In the genomic region with DNA sequence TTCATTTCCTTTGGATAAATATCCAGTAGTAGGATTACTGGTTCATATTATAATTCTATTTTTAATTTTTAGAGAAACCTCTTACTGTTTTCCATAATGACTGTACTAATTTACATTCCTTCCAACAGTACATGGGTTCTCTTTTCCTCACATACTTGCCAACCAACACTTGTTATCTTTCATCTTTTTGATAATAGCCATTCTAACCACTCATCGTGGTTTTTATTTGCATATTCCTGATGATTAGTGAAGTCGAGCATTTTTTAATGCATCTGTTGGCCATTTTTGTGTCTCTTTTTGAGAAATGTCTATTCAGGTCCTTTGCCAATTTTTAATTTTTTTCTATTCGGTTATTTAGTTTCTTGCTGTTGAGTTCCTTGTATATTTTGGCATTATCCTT, we compare ENCODE assay signal across 27 cellular contexts.
"Had no signal": no experiment of that assay in that cellular context is flagged by ENCODE, and none has a peak within 500 bp of the region (broad histone marks: within the 10 kb centered on the region; RNA-seq: fewer than 3 reads in every experiment).

No MANE protein-coding gene starts in this region.

- H3K4me3 ChIP-seq: dorsolateral prefrontal cortex, gastroesophageal sphincter, heart left ventricle, hepatocyte, pancreas, right lobe of liver, suprapubic skin, thyroid gland, vagina had no signal

- H3K27ac ChIP-seq: dorsolateral prefrontal cortex, epithelial cell of prostate, foreskin keratinocyte, gastroesophageal sphincter, heart left ventricle, hepatocyte, pancreas, right lobe of liver, suprapubic skin, thyroid gland, vagina had no signal

- H3K36me3 Mint-ChIP-seq: naive thymus-derived CD8-positive, alpha-beta T cell; stimulated activated naive B cell treated with anti-CD40 and anti-IgM and Interleukin-4, amounts not matched to agents 10 μg/mL and 1 μg/mL and 100 μg/mL, for 72 hours had no signal

- FAIRE-seq: kidney, pancreas, small intestine had no signal

- H3K79me2 ChIP-seq: hepatocyte had no signal

- H2AFZ ChIP-seq: hepatocyte had no signal

- H3K4me2 ChIP-seq: hepatocyte had no signal

- H3K9me3 ChIP-seq: gastroesophageal sphincter, heart left ventricle, pancreas, right lobe of liver, suprapubic skin, thyroid gland, vagina had no signal

- H3K27me3 Mint-ChIP-seq: progenitor cell of endocrine pancreas; stimulated activated naive B cell treated with anti-CD40 and anti-IgM and Interleukin-4, amounts not matched to agents 10 μg/mL and 1 μg/mL and 100 μg/mL, for 72 hours had no signal

- DNase-seq: cortex of kidney; dorsolateral prefrontal cortex; effector CD4-positive, alpha-beta T cell; foreskin keratinocyte; heart left ventricle; kidney; mesendoderm; midbrain; naive thymus-derived CD8-positive, alpha-beta T cell; occipital lobe; pancreas; right lobe of liver; small intestine; stimulated activated CD4-positive, alpha-beta T cell treated with anti-CD3 and anti-CD28 coated beads, Interleukin-15, amount 100 ng/mL, for 24 hours; stimulated activated CD4-positive, alpha-beta T cell treated with anti-CD3 and anti-CD28 coated beads, Interleukin-2, amount 100 ng/mL, for 48 hours; stimulated activated naive B cell treated with anti-CD40 and anti-IgM and Interleukin-4, amounts not matched to agents 10 μg/mL and 1 μg/mL and 100 μg/mL, for 72 hours; stimulated activated naive CD8-positive, alpha-beta T cell treated with anti-CD3 and anti-CD28 coated beads, Interleukin-15, amount 100 ng/mL, for 72 hours; thyroid gland; trophoblast cell had no signal

- H3K4me1 ChIP-seq: foreskin keratinocyte, suprapubic skin, vagina had no signal

- H3K27me3 ChIP-seq: dorsolateral prefrontal cortex, foreskin keratinocyte, gastroesophageal sphincter, heart left ventricle, hepatocyte, pancreas, right lobe of liver, suprapubic skin, thyroid gland, vagina had no signal

- ATAC-seq: esophagus mucosa; foreskin keratinocyte; gastroesophageal sphincter; heart left ventricle; left lobe of liver; naive thymus-derived CD8-positive, alpha-beta T cell; pancreas; right lobe of liver; stimulated activated naive B cell treated with anti-CD40 and anti-IgM and Interleukin-4, amounts not matched to agents 10 μg/mL and 1 μg/mL and 100 μg/mL, for 72 hours; stimulated activated naive CD8-positive, alpha-beta T cell treated with anti-CD3 and anti-CD28 coated beads, Interleukin-15, amount 100 ng/mL, for 72 hours had no signal

- H3K27ac Mint-ChIP-seq: naive thymus-derived CD8-positive, alpha-beta T cell; stimulated activated naive B cell treated with anti-CD40 and anti-IgM and Interleukin-4, amounts not matched to agents 10 μg/mL and 1 μg/mL and 100 μg/mL, for 72 hours had no signal

- H3K9me3 Mint-ChIP-seq: naive thymus-derived CD8-positive, alpha-beta T cell; stimulated activated naive CD8-positive, alpha-beta T cell treated with anti-CD3 and anti-CD28 coated beads, Interleukin-15, amount 100 ng/mL, for 72 hours had no signal

- H3K36me3 ChIP-seq: gastroesophageal sphincter, heart left ventricle, pancreas, right lobe of liver, suprapubic skin, thyroid gland, vagina had no signal

- H3K4me3 Mint-ChIP-seq: naive thymus-derived CD8-positive, alpha-beta T cell; stimulated activated naive B cell treated with anti-CD40 and anti-IgM and Interleukin-4, amounts not matched to agents 10 μg/mL and 1 μg/mL and 100 μg/mL, for 72 hours; stimulated activated naive CD8-positive, alpha-beta T cell treated with anti-CD3 and anti-CD28 coated beads, Interleukin-15, amount 100 ng/mL, for 72 hours had no signal
